In the genomic region with DNA sequence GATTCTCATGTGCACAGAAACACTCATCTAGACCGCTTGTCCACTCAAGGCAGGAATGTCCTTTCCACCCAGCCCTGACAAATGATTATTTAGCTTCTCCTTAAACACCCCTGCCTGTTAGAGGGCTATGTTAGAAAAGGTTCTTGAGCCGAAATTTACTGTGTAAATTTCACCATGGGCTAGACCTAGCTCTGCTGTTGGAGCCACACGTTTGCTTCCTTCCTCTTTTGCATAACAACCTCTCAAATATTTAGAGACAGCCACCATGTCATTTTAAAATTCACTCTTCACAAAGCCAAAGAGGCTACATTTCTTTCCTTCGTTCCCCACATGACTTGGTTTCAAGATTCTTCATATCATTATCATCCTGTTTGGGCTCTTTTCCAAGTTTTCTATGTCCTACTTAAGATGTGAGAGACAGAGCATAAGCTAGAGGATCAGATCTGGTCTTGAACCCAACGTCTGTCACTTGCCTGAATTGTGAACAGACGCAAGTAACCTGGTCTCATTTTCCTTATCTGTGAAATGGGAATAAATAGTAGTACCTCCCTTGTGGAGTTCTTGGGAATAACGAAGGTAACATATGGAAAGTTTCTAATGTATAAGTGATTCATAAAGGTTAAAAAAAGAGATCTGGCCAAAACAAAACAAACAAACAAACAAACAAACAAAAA, we compare ENCODE assay signal across 13 cellular contexts. TPM values are rescaled to one million over a fixed set of nuclear protein-coding genes. Genes with fewer than 3 reads are reported as not detected.
DNase-seq lines count a peak whose midpoint lies in the region; ATAC-seq and TF ChIP-seq lines count a peak whose summit lies in the region.
"Had no signal": no experiment of that assay in that cellular context is flagged by ENCODE, and none has a peak within 500 bp of the region (broad histone marks: within the 10 kb centered on the region; RNA-seq: fewer than 3 reads in every experiment).

No MANE protein-coding gene starts in this region.

- H3K4me2 ChIP-seq in OCI-LY1 (ENCODE audit: low read length), result peak overlapping the region; percentile 45

- TF ChIP-seq CTCF in OCI-LY1 (IDR thresholded peaks at IDR 0.05; ENCODE audit: low read length), result no peak

- H3K27ac Mint-ChIP-seq in activated naive CD8-positive, alpha-beta T cell treated with anti-CD3 and anti-CD28 coated beads for 36 hours, result peak overlapping the region; percentile 95
- peak overlapping the region; percentile 27 for H3K27ac Mint-ChIP-seq in stimulated activated naive B cell treated with anti-CD40 and anti-IgM and Interleukin-4, amounts not matched to agents 10 μg/mL and 1 μg/mL and 100 μg/mL, for 72 hours

- H3K9ac ChIP-seq in OCI-LY1 (ENCODE audit: low read length), result peak overlapping the region; percentile 16; the same call in 1 of the 2 replicates

- peaks cover 59% of the 10 kb centered on the region for H3K4me1 Mint-ChIP-seq in activated T-cell treated with anti-CD3 and anti-CD28 coated beads, Interleukin-2, amount 50 U/mL, for 4 hours (ENCODE audit: low read depth)
- peaks cover 55% of the 10 kb centered on the region for H3K4me1 Mint-ChIP-seq in activated naive CD8-positive, alpha-beta T cell treated with anti-CD3 and anti-CD28 coated beads for 36 hours
- peaks cover 27 to 39% of the 10 kb centered on the region in 2 donors for H3K4me1 Mint-ChIP-seq in stimulated activated naive B cell treated with anti-CD40 and anti-IgM and Interleukin-4, amounts not matched to agents 10 μg/mL and 1 μg/mL and 100 μg/mL, for 72 hours

- no peaks in the 10 kb centered on the region for H3K9me2 ChIP-seq in OCI-LY1 (ENCODE audit: low read depth, low read length)

- no peaks in the 10 kb centered on the region for H3K27me3 Mint-ChIP-seq in activated T-cell treated with anti-CD3 and anti-CD28 coated beads, Interleukin-2, amount 50 U/mL, for 4 hours (ENCODE audit: low read depth)
- H3K27me3 Mint-ChIP-seq in activated naive CD8-positive, alpha-beta T cell treated with anti-CD3 and anti-CD28 coated beads for 36 hours, result no peaks in the 10 kb centered on the region
- H3K27me3 Mint-ChIP-seq in stimulated activated naive B cell treated with anti-CD40 and anti-IgM and Interleukin-4, amounts not matched to agents 10 μg/mL and 1 μg/mL and 100 μg/mL, for 72 hours, result no peaks in the 10 kb centered on the region

- peaks cover 32% of the 10 kb centered on the region for H3K4me1 ChIP-seq in OCI-LY1 (ENCODE audit: insufficient read depth, low read length, severe bottlenecking)

- no peaks in the 10 kb centered on the region for H3K27me3 ChIP-seq in OCI-LY1 (ENCODE audit: insufficient read depth, low read length)
- H3K27me3 ChIP-seq: cardiac muscle cell had no signal

- no peaks in the 10 kb centered on the region for H4K20me1 ChIP-seq in OCI-LY1 (ENCODE audit: insufficient read depth, low read length)

- H3K9me3 Mint-ChIP-seq in activated T-cell treated with anti-CD3 and anti-CD28 coated beads, Interleukin-2, amount 50 U/mL, for 4 hours, result no peaks in the 10 kb centered on the region
- H3K9me3 Mint-ChIP-seq in activated naive CD8-positive, alpha-beta T cell treated with anti-CD3 and anti-CD28 coated beads for 36 hours, result no peaks in the 10 kb centered on the region
- H3K9me3 Mint-ChIP-seq in stimulated activated naive B cell treated with anti-CD40 and anti-IgM and Interleukin-4, amounts not matched to agents 10 μg/mL and 1 μg/mL and 100 μg/mL, for 72 hours, result no peaks in the 10 kb centered on the region

- peak overlapping the region; percentile 60 for H3K4me3 Mint-ChIP-seq in activated T-cell treated with anti-CD3 and anti-CD28 coated beads, Interleukin-2, amount 50 U/mL, for 4 hours
- peak overlapping the region; percentile 68 for H3K4me3 Mint-ChIP-seq in activated naive CD8-positive, alpha-beta T cell treated with anti-CD3 and anti-CD28 coated beads for 36 hours
- peak overlapping the region in 1 of 2 donors; percentile 11 for H3K4me3 Mint-ChIP-seq in stimulated activated naive B cell treated with anti-CD40 and anti-IgM and Interleukin-4, amounts not matched to agents 10 μg/mL and 1 μg/mL and 100 μg/mL, for 72 hours

- no peak overlapping the region for H2AFZ ChIP-seq in OCI-LY1 (ENCODE audit: low read length)

- no peaks in the 10 kb centered on the region for H3K36me3 ChIP-seq in OCI-LY1 (ENCODE audit: insufficient read depth, low read length)
- H3K36me3 ChIP-seq: cardiac muscle cell had no signal

- H3K4me3 ChIP-seq in OCI-LY1 (ENCODE audit: low read depth, low read length, poor library complexity, severe bottlenecking), result peak overlapping the region; percentile 19
- H3K4me3 ChIP-seq: cardiac muscle cell had no signal

- H3K9me3 ChIP-seq in OCI-LY1 (ENCODE audit: low read length), result no peaks in the 10 kb centered on the region

- H3K36me3 Mint-ChIP-seq in activated T-cell treated with anti-CD3 and anti-CD28 coated beads, Interleukin-2, amount 50 U/mL, for 4 hours (ENCODE audit: insufficient read depth), result peaks cover 2% of the 10 kb centered on the region
- peaks cover 8% of the 10 kb centered on the region for H3K36me3 Mint-ChIP-seq in activated naive CD8-positive, alpha-beta T cell treated with anti-CD3 and anti-CD28 coated beads for 36 hours
- H3K36me3 Mint-ChIP-seq in stimulated activated naive B cell treated with anti-CD40 and anti-IgM and Interleukin-4, amounts not matched to agents 10 μg/mL and 1 μg/mL and 100 μg/mL, for 72 hours, result peaks cover 0 to 5% of the 10 kb centered on the region in 2 donors

- H3K79me2 ChIP-seq in OCI-LY1 (ENCODE audit: insufficient read depth, low read length), result peaks cover 6% of the 10 kb centered on the region

- no peak for DNase-seq in activated T-cell treated with anti-CD3 and anti-CD28 coated beads, Interleukin-2, amount 50 U/mL, for 4 hours
- DNase-seq in activated T-cell treated with anti-CD3 and anti-CD28 coated beads for 4 hours, result no peak
- DNase-seq in activated naive CD8-positive, alpha-beta T cell treated with anti-CD3 and anti-CD28 coated beads for 36 hours, result no peak
- DNase-seq in stimulated activated naive B cell treated with anti-CD40 and anti-IgM and Interleukin-4, amounts not matched to agents 10 μg/mL and 1 μg/mL and 100 μg/mL, for 72 hours, result no peak
- DNase-seq: ACHN, NCI-H1105, NCI-H526 had no signal

- no peaks in the 10 kb centered on the region for H3F3A ChIP-seq in OCI-LY1 (ENCODE audit: insufficient read depth, low read length)

- ATAC-seq in activated T-cell treated with anti-CD3 and anti-CD28 coated beads, Interleukin-2, amount 50 U/mL, for 4 hours, result no peak
- peak; percentile 42 to 48 for ATAC-seq in stimulated activated naive B cell treated with anti-CD40 and anti-IgM and Interleukin-4, amounts not matched to agents 10 μg/mL and 1 μg/mL and 100 μg/mL, for 72 hours (replicated peaks)
- ATAC-seq in GM19467 (IDR thresholded peaks at IDR 0.05; ENCODE audit: unreplicated experiment), result no peak
- no peak for ATAC-seq in GM21515 (IDR thresholded peaks at IDR 0.05; ENCODE audit: unreplicated experiment)
- no peak for ATAC-seq in GM21390 (IDR thresholded peaks at IDR 0.05; ENCODE audit: unreplicated experiment)
- ATAC-seq: esophagus mucosa had no signal

- peak overlapping the region; percentile 76 for H3K27ac ChIP-seq in OCI-LY1 (ENCODE audit: low read depth, low read length, poor library complexity, severe bottlenecking)
- H3K27ac ChIP-seq: cardiac muscle cell had no signal

RNA-seq across cellular contexts. Expression of a gene that starts 6.6 kb away (rescaled TPM):
- total RNA-seq in activated T-cell treated with anti-CD3 and anti-CD28 coated beads, Interleukin-2, amount 50 U/mL, for 4 hours, result 10 to 100 TPM; 21.0 to 23.1 (median 22.0) TPM
- total RNA-seq in activated naive CD8-positive, alpha-beta T cell treated with anti-CD3 and anti-CD28 coated beads for 36 hours, result 10 to 100 TPM; 44.7 to 47.3 TPM

Comparison
In these comparisons a context has a peak if more than half of its experiments do, and no peak if none do; other contexts are left out.
1. ATAC-seq: peak in stimulated activated naive B cell treated with anti-CD40 and anti-IgM and Interleukin-4, amounts not matched to agents 10 μg/mL and 1 μg/mL and 100 μg/mL, for 72 hours (2 of 2); none in activated T-cell treated with anti-CD3 and anti-CD28 coated beads, Interleukin-2, amount 50 U/mL, for 4 hours (0 of 2), GM19467 (single experiment), GM21515 (single experiment) and GM21390 (single experiment).